ENCODE assay signal across 8 cellular contexts in the genomic region with DNA sequence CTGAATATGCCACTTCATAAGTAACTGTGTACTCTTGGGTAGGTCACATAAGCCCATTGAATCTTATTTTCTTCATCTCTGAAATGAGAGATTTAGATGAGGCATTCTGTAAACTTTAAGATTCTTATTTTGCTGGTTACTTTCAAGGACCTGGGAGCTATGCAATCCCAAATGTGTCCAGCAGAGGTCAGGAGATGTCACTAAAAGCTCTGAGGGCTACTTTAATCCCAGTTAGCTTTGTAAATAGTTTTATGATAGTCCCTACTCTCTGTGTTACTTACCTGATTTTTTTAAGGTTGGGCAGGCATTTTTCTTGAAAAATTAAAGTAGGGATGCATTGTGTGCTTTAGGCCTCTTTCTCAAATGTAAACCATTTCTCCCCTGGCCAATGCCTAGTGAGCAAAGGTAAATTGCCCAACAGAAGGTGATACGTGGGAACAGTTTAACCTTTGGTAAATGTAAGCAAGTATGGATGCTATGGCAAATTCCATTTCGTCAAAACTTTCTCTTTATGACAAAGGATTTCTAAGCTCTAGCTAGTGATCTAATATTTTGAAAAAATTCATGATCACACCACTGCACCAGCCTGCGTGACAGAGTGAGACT. TPM values are rescaled to one million over a fixed set of nuclear protein-coding genes. Genes with fewer than 3 reads are reported as not detected.
DNase-seq lines count a peak whose midpoint lies in the region; ATAC-seq and TF ChIP-seq lines count a peak whose summit lies in the region.

No MANE protein-coding gene starts in this region.

- no peak overlapping the region for H2AFZ ChIP-seq in DND-41 (ENCODE audit: low read depth, low read length)
- H2AFZ ChIP-seq in trophoblast cell (ENCODE audit: insufficient read depth, low read length, poor library complexity): no peak overlapping the region

- WGBS in gastroesophageal sphincter (ENCODE audit: low coverage in 1 of 2), 2 donors: 47 to 50% methylated on average over 3 of the region's 3 CpGs
- WGBS in trophoblast cell (ENCODE audit: extremely low coverage, insufficient coverage, insufficient read length): no CpG with 5 or more reads among the region's 3 CpGs

- no peak overlapping the region for H2BK12ac ChIP-seq in trophoblast cell (ENCODE audit: low read length)

- no peak overlapping the region for H3K14ac ChIP-seq in trophoblast cell (ENCODE audit: low read length)

- H4K8ac ChIP-seq in trophoblast cell (ENCODE audit: low read depth, low read length): no peak overlapping the region

- in situ Hi-C loops in SK-MEL-5 (cut with HindIII; ENCODE audit: low pct_unique_long_range_greater_than_20kb, low sequenced_read_pairs): no loop called here

- H3K4me1 ChIP-seq in DND-41 (ENCODE audit: insufficient read depth, low read length) (no peaks in the 10 kb centered on the region), gastroesophageal sphincter (peaks cover 0 to 18% (median 5%) of the 10 kb centered on the region in 3 donors), trophoblast cell (ENCODE audit: control insufficient read depth in 1 of 2, insufficient read depth in 2 of 2, low read length in 2 of 2) (peaks cover 17 to 22% of the 10 kb centered on the region in 2 experiments)

- TF ChIP-seq POLR2A in gastroesophageal sphincter (IDR thresholded peaks at IDR 0.05): no peak

- H4K91ac ChIP-seq in trophoblast cell (ENCODE audit: low read depth, low read length): no peak overlapping the region

- no peak overlapping the region for H2BK5ac ChIP-seq in trophoblast cell (ENCODE audit: low read depth, low read length, poor library complexity)

- no peaks in the 10 kb centered on the region for H4K20me1 ChIP-seq in DND-41 (ENCODE audit: insufficient read depth, low read length)

- no peak overlapping the region for H2AK5ac ChIP-seq in trophoblast cell (ENCODE audit: low read length)

- no peaks in the 10 kb centered on the region for H3K9me3 ChIP-seq in DND-41 (ENCODE audit: insufficient read depth, low read length, severe bottlenecking)
- H3K9me3 ChIP-seq in gastroesophageal sphincter: no peaks in the 10 kb centered on the region
- H3K9me3 ChIP-seq in trophoblast cell (ENCODE audit: insufficient read depth, low read depth, low read length): no peaks in the 10 kb centered on the region

- no peaks in the 10 kb centered on the region for H3K36me3 ChIP-seq in DND-41 (ENCODE audit: insufficient read depth, low read length)
- no peaks in the 10 kb centered on the region for H3K36me3 ChIP-seq in gastroesophageal sphincter
- H3K36me3 ChIP-seq in trophoblast cell (ENCODE audit: control insufficient read depth in 1 of 2, insufficient read depth in 2 of 2, low read length in 2 of 2): no peaks in the 10 kb centered on the region

- TF ChIP-seq EP300 in gastroesophageal sphincter (IDR thresholded peaks at IDR 0.05): no peak

- no peak overlapping the region for H2BK120ac ChIP-seq in trophoblast cell (ENCODE audit: insufficient read depth, low read length, poor library complexity)

- no peak overlapping the region for H3K4ac ChIP-seq in trophoblast cell (ENCODE audit: low read depth, low read length)

- H3K27me3 ChIP-seq in DND-41 (ENCODE audit: insufficient read depth, low read length, poor library complexity) (no peaks in the 10 kb centered on the region), gastroesophageal sphincter (no peaks in the 10 kb centered on the region), trophoblast cell (ENCODE audit: insufficient read depth, low read length) (no peaks in the 10 kb centered on the region)

- no peak overlapping the region for H3K9ac ChIP-seq in DND-41 (ENCODE audit: low read depth, low read length)
- H3K9ac ChIP-seq in trophoblast cell (ENCODE audit: low read length): no peak overlapping the region

- peaks cover 19% of the 10 kb centered on the region for H3K79me1 ChIP-seq in trophoblast cell (ENCODE audit: low read length)

- H3K4me2 ChIP-seq in DND-41 (ENCODE audit: insufficient read depth, low read length) (no peak overlapping the region), trophoblast cell (ENCODE audit: low read length) (no peak overlapping the region)

- DNase-seq in DND-41 (peak; percentile 66), SK-MEL-5 (ENCODE audit: low read depth, low spot score) (peak; percentile 77), trophoblast cell (peak; percentile 79 to 96), ureter (ENCODE audit: low spot score) (peak; percentile 84)
- peak; percentile 46 for DNase-seq in activated effector memory CD4-positive, alpha-beta T cell treated with Interleukin-2 at 50 U/mL for 16 hours

- H3K79me2 ChIP-seq in DND-41 (ENCODE audit: insufficient read depth, low read length) (no peaks in the 10 kb centered on the region), trophoblast cell (ENCODE audit: control insufficient read depth, insufficient read depth, low read length, poor library complexity) (peaks cover 11% of the 10 kb centered on the region)

- TF ChIP-seq CTCF in DND-41 (IDR thresholded peaks at IDR 0.05; ENCODE audit: borderline replicate concordance, extremely low read depth, low read length, poor library complexity, severe bottlenecking) (peak; percentile 92), LNCAP (IDR thresholded peaks at IDR 0.05) (peak; percentile 94), gastroesophageal sphincter (IDR thresholded peaks at IDR 0.05) (peak; percentile 91 to 97 (median 96))

- no peak overlapping the region for H4K12ac ChIP-seq in trophoblast cell (ENCODE audit: low read depth, low read length)

- no peak overlapping the region for H3K18ac ChIP-seq in trophoblast cell (ENCODE audit: low read length)

- H3K27ac ChIP-seq in DND-41 (ENCODE audit: low read length) (no peak overlapping the region), gastroesophageal sphincter (no peak overlapping the region), trophoblast cell (ENCODE audit: low read depth, low read length) (no peak overlapping the region)

- H3K23ac ChIP-seq in trophoblast cell (ENCODE audit: low read length): no peak overlapping the region

- H3K4me3 ChIP-seq in DND-41 (ENCODE audit: low read depth in 1 of 2, low read length in 2 of 2) (no peak overlapping the region), gastroesophageal sphincter (no peak overlapping the region), trophoblast cell (ENCODE audit: low read depth, low read length) (no peak overlapping the region)

- ATAC-seq in DND-41 (ENCODE audit: insufficient read depth, low read depth) (peak; percentile 66; the same call in 2 of the 3 replicates), gastroesophageal sphincter (peak; percentile 76), GM19467 (IDR thresholded peaks at IDR 0.05; ENCODE audit: unreplicated experiment) (no peak)

RNA-seq across cellular contexts. Expression of a gene that starts 57.1 kb away (rescaled TPM):
- 88.0 and 95.3 TPM in 2 replicates for total RNA-seq in SK-MEL-5 (2014; rRNA removed; shearing (Covaris generic))
- polyA plus RNA-seq in SK-MEL-5 (2015; cell fraction: cytosol; rRNA removed): 76.0 and 127 TPM in 2 replicates
- 431 and 432 TPM in 2 replicates for polyA plus RNA-seq in SK-MEL-5 (2015; cell fraction: nucleus; rRNA removed)
- total RNA-seq in gastroesophageal sphincter (100 to 1,000 TPM in 2 of 4 donors, 10 to 100 TPM in 2; 74.2 to 200 (median 133) TPM), ureter (204 TPM)
- 193 and 206 TPM in 2 replicates for polyA plus RNA-seq in trophoblast cell (2013)
